Comparison of ENCODE assay signal across 15 cellular contexts in genomic region chr2:54207666-54208195, GRCh38. TPM values are rescaled to one million over a fixed set of nuclear protein-coding genes. Genes with fewer than 3 reads are reported as not detected.
DNase-seq lines count a peak whose midpoint lies in the region; ATAC-seq, FAIRE-seq and TF ChIP-seq lines count a peak whose summit lies in the region.
"Had no signal": no experiment of that assay in that cellular context is flagged by ENCODE, and none has a peak within 500 bp of the region (broad histone marks: within the 10 kb centered on the region; RNA-seq: fewer than 3 reads in every experiment).

No MANE protein-coding gene starts in this region.

- H3K36me3 ChIP-seq in bronchial epithelial cell (ENCODE audit: control insufficient read depth, insufficient read depth, low read length), result no peaks in the 10 kb centered on the region
- no peaks in the 10 kb centered on the region for H3K36me3 ChIP-seq in keratinocyte (ENCODE audit: control insufficient read depth in 2 of 2, extremely low read depth in 1 of 2, insufficient read depth in 2 of 2, low read length in 2 of 2)
- no peaks in the 10 kb centered on the region for H3K36me3 ChIP-seq in gastrocnemius medialis

- DNase-seq in HuH-7.5 (ENCODE audit: low spot score) (peak; percentile 18), bronchial epithelial cell (ENCODE audit: low read depth) (peak; percentile 32), keratinocyte (ENCODE audit: low read depth, low spot score) (no peak), gastrocnemius medialis (no peak), COLO829 (ENCODE audit: low spot score) (no peak), A172 (ENCODE audit: low spot score) (no peak), HK-2 (ENCODE audit: unreplicated experiment) (no peak)
- DNase-seq: CD4-positive, alpha-beta memory T cell; immature natural killer cell; NCI-H510A had no signal

- H3K4me3 ChIP-seq in bronchial epithelial cell (ENCODE audit: low read depth, low read length) (no peak overlapping the region), keratinocyte (ENCODE audit: control insufficient read depth in 2 of 3, extremely low read depth in 1 of 3, insufficient read depth in 2 of 3, low read depth in 1 of 3, low read length in 3 of 3) (no peak overlapping the region), gastrocnemius medialis (no peak overlapping the region)

- H3K27me3 ChIP-seq in bronchial epithelial cell (ENCODE audit: control insufficient read depth, insufficient read depth, low read length), result no peaks in the 10 kb centered on the region
- H3K27me3 ChIP-seq in keratinocyte (ENCODE audit: control insufficient read depth, extremely low read depth, insufficient read depth, low read length), result no peaks in the 10 kb centered on the region
- no peaks in the 10 kb centered on the region for H3K27me3 ChIP-seq in gastrocnemius medialis

- H2AFZ ChIP-seq in keratinocyte (ENCODE audit: control insufficient read depth, low read length), result no peak overlapping the region

- in situ Hi-C loops in gastrocnemius medialis (cut with MboI; ENCODE audit: low sequenced_read_pairs in 4 of 4), result loop anchor here in 1 of 4 donors (25.0 kb wide), 1 partner anchor 305 kb away; no protein-coding TSS in a partner anchor

- no peak overlapping the region for H3K9ac ChIP-seq in keratinocyte (ENCODE audit: control insufficient read depth, extremely low read depth, insufficient read depth, low read length)

- no peaks in the 10 kb centered on the region for H4K20me1 ChIP-seq in keratinocyte (ENCODE audit: control insufficient read depth, extremely low read depth, insufficient read depth, low read length)

- no peaks in the 10 kb centered on the region for H3K9me1 ChIP-seq in keratinocyte (ENCODE audit: control insufficient read depth, extremely low read depth, insufficient read depth, low read length)

- H3K79me2 ChIP-seq in keratinocyte (ENCODE audit: control insufficient read depth, insufficient read depth, low read length), result no peaks in the 10 kb centered on the region

- no peak overlapping the region for H3K4me2 ChIP-seq in keratinocyte (ENCODE audit: control insufficient read depth, extremely low read depth, insufficient read depth, low read depth, low read length)

- intact Hi-C loops in gastrocnemius medialis (cut with DNase I; ENCODE audit: low total_unique reads), result loop anchor here (5.0 to 10.0 kb wide), 2 partner anchors 297 to 495 kb away; no protein-coding TSS in a partner anchor

- TF ChIP-seq POLR2A in gastrocnemius medialis (IDR thresholded peaks at IDR 0.05), result no peak

- no peak for TF ChIP-seq CTCF in bronchial epithelial cell (IDR thresholded peaks at IDR 0.05; ENCODE audit: insufficient read depth, low read length, severe bottlenecking)
- no peak for TF ChIP-seq CTCF in keratinocyte (optimal IDR thresholded peaks at IDR 0.05 in 1 of 3, IDR thresholded peaks at IDR 0.05 in 1 of 3, conservative IDR thresholded peaks at IDR 0.05 in 1 of 3; ENCODE audit: extremely low read depth in 1 of 3, insufficient read depth in 2 of 3, low read length in 3 of 3)
- TF ChIP-seq CTCF in gastrocnemius medialis (IDR thresholded peaks at IDR 0.05 in 4 of 5, conservative IDR thresholded peaks at IDR 0.05 in 1 of 5), result no peak

- dilution Hi-C loops in keratinocyte (cut with MboI; ENCODE audit: extremely low pct_ligation_motif_present, low sequenced_read_pairs), result no loop called here

- FAIRE-seq in bronchial epithelial cell (lab: Jason Lieb, UNC) (no peak), keratinocyte (lab: Jason Lieb, UNC) (peak; percentile 5)

- H3K9me3 ChIP-seq in keratinocyte (ENCODE audit: control insufficient read depth, low read depth, low read length), result no peaks in the 10 kb centered on the region
- no peaks in the 10 kb centered on the region for H3K9me3 ChIP-seq in gastrocnemius medialis

- H3K27ac ChIP-seq in keratinocyte (ENCODE audit: control insufficient read depth, insufficient read depth, low read length) (no peak overlapping the region), gastrocnemius medialis (peak overlapping the region in 3 of 4 donors; percentile 40 to 48 (median 44))

- H3K4me1 ChIP-seq in keratinocyte (ENCODE audit: control insufficient read depth, extremely low read depth, insufficient read depth, low read length), result no peaks in the 10 kb centered on the region
- peaks cover 17 to 33% of the 10 kb centered on the region in 2 donors for H3K4me1 ChIP-seq in gastrocnemius medialis

- ATAC-seq in gastrocnemius medialis (no peak), GM19395 (IDR thresholded peaks at IDR 0.05; ENCODE audit: unreplicated experiment) (no peak)
- ATAC-seq: Panc1; stimulated activated memory B cell treated with anti-CD40 and anti-IgM and Interleukin-4, amounts not matched to agents 10 μg/mL and 1 μg/mL and 100 μg/mL, for 72 hours had no signal

RNA-seq across cellular contexts. Expression of gene TSPYL6, which starts 48.3 kb away (rescaled TPM):
- total RNA-seq in bronchial epithelial cell, result not detected in 2 replicates
- not detected in 3 replicates for polyA plus RNA-seq in keratinocyte
- polyA plus RNA-seq in keratinocyte (2011; ENCODE audit: low read depth), result not detected
- not detected in 2 replicates for polyA plus RNA-seq in keratinocyte (2011; cell fraction: cytosol; rRNA removed)
- not detected in 2 replicates for polyA plus RNA-seq in keratinocyte (2011; cell fraction: nucleus; rRNA removed)
- polyA plus RNA-seq in keratinocyte (2012; ENCODE audit: low replicate concordance), result 0.13 TPM in 1 of 2 replicates, not detected in the other
- polyA minus RNA-seq in keratinocyte, result not detected in 3 replicates
- polyA minus RNA-seq in keratinocyte (2011; cell fraction: cytosol; rRNA and poly(A)+ RNA removed), result not detected
- not detected in 2 replicates for polyA minus RNA-seq in keratinocyte (2011; cell fraction: nucleus; rRNA and poly(A)+ RNA removed)
- total RNA-seq in gastrocnemius medialis, result not detected
- not detected in 2 replicates for total RNA-seq in A172 (2014; rRNA removed; shearing (Covaris generic))
- total RNA-seq: CD4-positive, alpha-beta memory T cell; neural crest cell had no signal
- polyA plus RNA-seq: adipose tissue; CD4-positive, alpha-beta memory T cell; immature natural killer cell had no signal

Comparison
In these comparisons a context has a peak if more than half of its experiments do, and no peak if none do; other contexts are left out.
1. DNase-seq: peak in HuH-7.5 (single experiment) and bronchial epithelial cell (single experiment); none in keratinocyte (single experiment), gastrocnemius medialis (0 of 2), COLO829 (single experiment), A172 (single experiment) and HK-2 (single experiment).